ENCODE assay signal across 18 cellular contexts in the genomic region with DNA sequence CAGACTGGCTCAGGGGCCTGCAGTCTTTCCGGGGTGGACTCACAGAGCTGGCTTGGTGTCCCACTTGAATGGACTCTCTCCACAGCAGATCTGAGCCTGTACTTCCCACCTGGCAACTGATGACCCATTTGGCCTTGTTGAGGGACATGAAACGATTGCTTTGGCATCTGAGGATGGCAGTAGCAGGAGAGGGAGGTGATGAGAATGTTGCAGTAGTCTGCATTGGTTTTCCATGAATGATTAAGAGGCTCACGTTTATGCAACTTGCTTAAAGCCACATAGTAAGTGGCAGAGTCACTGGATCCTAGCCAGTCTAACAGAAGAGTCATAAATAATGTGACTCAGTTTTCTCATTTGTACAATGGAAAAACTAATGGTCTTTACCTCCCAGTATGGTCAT. TPM values are rescaled to one million over a fixed set of nuclear protein-coding genes. Genes with fewer than 3 reads are reported as not detected.
DNase-seq lines count a peak whose midpoint lies in the region; ATAC-seq, FAIRE-seq and TF ChIP-seq lines count a peak whose summit lies in the region.
"Had no signal": no experiment of that assay in that cellular context is flagged by ENCODE, and none has a peak within 500 bp of the region (broad histone marks: within the 10 kb centered on the region; RNA-seq: fewer than 3 reads in every experiment).

No MANE protein-coding gene starts in this region.

- H3K27ac ChIP-seq in mammary epithelial cell (ENCODE audit: insufficient read depth, low read depth, low read length) (no peak overlapping the region), keratinocyte (ENCODE audit: control insufficient read depth, insufficient read depth, low read length) (no peak overlapping the region)
- H3K27ac ChIP-seq: coronary artery, SK-N-MC, thoracic aorta had no signal

- CTCF ChIA-PET in mammary epithelial cell (lab: Charles Lee; ENCODE audit: low non-redundant PET) = no interaction called here

- H3K4me1 Mint-ChIP-seq in HFFc6 (ENCODE audit: low read depth) = peaks cover 23% of the 10 kb centered on the region
- H3K4me1 Mint-ChIP-seq: brain had no signal

- no peak for ATAC-seq in HG02759 (IDR thresholded peaks at IDR 0.05; ENCODE audit: unreplicated experiment)

- DNase-seq in AG08396 (ENCODE audit: low spot score) (peak; percentile 39), HFFc6 (peak; percentile 64), mammary epithelial cell (peak; percentile 51), keratinocyte (ENCODE audit: low read depth, low spot score) (no peak), NCI-H510A treated with DMSO at 0.1 percent for 48 hours (lab: John Stamatoyannopoulos, UW) (no peak), NCI-H524 (lab: John Stamatoyannopoulos, UW) (no peak), NCI-H2107 treated with DMSO at 0.1 percent for 48 hours (lab: John Stamatoyannopoulos, UW; ENCODE audit: unreplicated experiment) (no peak)
- DNase-seq: NCI-H1417 treated with DMSO at 0.1 percent for 48 hours, NCI-H774, OCI-M1 had no signal

- peaks cover 4% of the 10 kb centered on the region for H3K9me3 Mint-ChIP-seq in HFFc6

- dilution Hi-C loops in mammary epithelial cell (cut with HindIII; ENCODE audit: low sequenced_read_pairs) (no loop called here), keratinocyte (cut with MboI; ENCODE audit: extremely low pct_ligation_motif_present, low sequenced_read_pairs) (no loop called here)

- peaks cover 3% of the 10 kb centered on the region for H3K27me3 Mint-ChIP-seq in HFFc6 (ENCODE audit: insufficient read depth)
- H3K27me3 Mint-ChIP-seq: activated naive CD8-positive, alpha-beta T cell; brain had no signal

- H3K36me3 ChIP-seq in mammary epithelial cell (ENCODE audit: insufficient read depth, low read length) (no peaks in the 10 kb centered on the region), keratinocyte (ENCODE audit: control insufficient read depth in 2 of 2, extremely low read depth in 1 of 2, insufficient read depth in 2 of 2, low read length in 2 of 2) (peaks cover 35 to 52% of the 10 kb centered on the region in 2 experiments)
- H3K36me3 ChIP-seq: thoracic aorta had no signal

- H3K27ac Mint-ChIP-seq in HFFc6 = no peak overlapping the region
- H3K27ac Mint-ChIP-seq: activated naive CD8-positive, alpha-beta T cell; activated T-helper 1 cell treated with anti-CD3 and anti-CD28 coated beads, Interleukin-12 subunit alpha, Interleukin-12 subunit beta, Interleukin-2, Interleukin-4 antibody, amounts not matched to agents 30 ng/mL and 10 ng/mL and 1 ng/mL, durations not matched to agents 14 hours and 24 hours and 36 hours; brain had no signal

- in situ Hi-C loops in mammary epithelial cell (cut with MboI; ENCODE audit: low sequenced_read_pairs in 2 of 2) = no loop called here

- H3K9me3 ChIP-seq in mammary epithelial cell (replicated peaks; ENCODE audit: insufficient read depth, low read length) (no peaks in the 10 kb centered on the region), keratinocyte (ENCODE audit: control insufficient read depth, low read depth, low read length) (no peaks in the 10 kb centered on the region)

- H2AFZ ChIP-seq in mammary epithelial cell (ENCODE audit: low read depth, low read length) = no peak overlapping the region
- no peak overlapping the region for H2AFZ ChIP-seq in keratinocyte (ENCODE audit: control insufficient read depth, low read length)

- H3K9me1 ChIP-seq in keratinocyte (ENCODE audit: control insufficient read depth, extremely low read depth, insufficient read depth, low read length) = peaks cover 8% of the 10 kb centered on the region

- H3K36me3 Mint-ChIP-seq in HFFc6 (ENCODE audit: low read depth) = peaks cover 6% of the 10 kb centered on the region

- peaks cover 38% of the 10 kb centered on the region for H3K79me2 ChIP-seq in mammary epithelial cell (ENCODE audit: insufficient read depth, low read length)
- H3K79me2 ChIP-seq in keratinocyte (ENCODE audit: control insufficient read depth, insufficient read depth, low read length) = peaks cover 67% of the 10 kb centered on the region

- H3K4me3 ChIP-seq in mammary epithelial cell (replicated peaks in 1 of 3; ENCODE audit: insufficient read depth in 1 of 3, low read depth in 2 of 3, low read length in 3 of 3) (no peak overlapping the region), keratinocyte (ENCODE audit: control insufficient read depth in 2 of 3, extremely low read depth in 1 of 3, insufficient read depth in 2 of 3, low read depth in 1 of 3, low read length in 3 of 3) (no peak overlapping the region)
- H3K4me3 ChIP-seq: coronary artery, SK-N-MC, thoracic aorta had no signal

- WGBS in mammary epithelial cell (ENCODE audit: low coverage, missing lambda C conversion rate) = 63% methylated on average over 2 of the region's 3 CpGs

- peak; percentile 79 for FAIRE-seq in keratinocyte (lab: Jason Lieb, UNC)
- FAIRE-seq: GM18507 had no signal

- H3K27me3 ChIP-seq in mammary epithelial cell (ENCODE audit: insufficient read depth, low read length) (no peaks in the 10 kb centered on the region), keratinocyte (ENCODE audit: control insufficient read depth, extremely low read depth, insufficient read depth, low read length) (no peaks in the 10 kb centered on the region)

- H3K4me1 ChIP-seq in mammary epithelial cell (ENCODE audit: insufficient read depth, low read length) = peaks cover 15% of the 10 kb centered on the region
- H3K4me1 ChIP-seq in keratinocyte (ENCODE audit: control insufficient read depth, extremely low read depth, insufficient read depth, low read length) = peaks cover 26% of the 10 kb centered on the region

- TF ChIP-seq CTCF in HFFc6 (IDR thresholded peaks at IDR 0.05) (no peak), mammary epithelial cell (conservative IDR thresholded peaks at IDR 0.05 in 1 of 2, IDR thresholded peaks at IDR 0.05 in 1 of 2; ENCODE audit: extremely low read depth in 1 of 2, insufficient read depth in 1 of 2, low read depth in 1 of 2, low read length in 2 of 2) (no peak), keratinocyte (optimal IDR thresholded peaks at IDR 0.05 in 1 of 3, IDR thresholded peaks at IDR 0.05 in 1 of 3, conservative IDR thresholded peaks at IDR 0.05 in 1 of 3; ENCODE audit: extremely low read depth in 1 of 3, insufficient read depth in 2 of 3, low read length in 3 of 3) (no peak)

- H3K4me2 ChIP-seq in mammary epithelial cell (ENCODE audit: insufficient read depth, low read depth, low read length) = no peak overlapping the region
- H3K4me2 ChIP-seq in keratinocyte (ENCODE audit: control insufficient read depth, extremely low read depth, insufficient read depth, low read depth, low read length) = no peak overlapping the region

- no peak overlapping the region for H3K9ac ChIP-seq in mammary epithelial cell (ENCODE audit: insufficient read depth, low read length)
- no peak overlapping the region for H3K9ac ChIP-seq in keratinocyte (ENCODE audit: control insufficient read depth, extremely low read depth, insufficient read depth, low read length)

- intact Hi-C loops in mammary epithelial cell (cut with micrococcal nuclease) = no loop called here

- H4K20me1 ChIP-seq in mammary epithelial cell (ENCODE audit: insufficient read depth, low read length) (no peaks in the 10 kb centered on the region), keratinocyte (ENCODE audit: control insufficient read depth, extremely low read depth, insufficient read depth, low read length) (peaks cover 16% of the 10 kb centered on the region)

- no TSS peak for BruUV-seq in mammary epithelial cell (replicated peaks; lab: Mats Ljungman, UMichigan)

- H3K4me3 Mint-ChIP-seq in HFFc6 = no peak overlapping the region
- H3K4me3 Mint-ChIP-seq: activated naive CD8-positive, alpha-beta T cell; activated T-helper 1 cell treated with anti-CD3 and anti-CD28 coated beads, Interleukin-12 subunit alpha, Interleukin-12 subunit beta, Interleukin-2, Interleukin-4 antibody, amounts not matched to agents 30 ng/mL and 10 ng/mL and 1 ng/mL, durations not matched to agents 14 hours and 24 hours and 36 hours; brain had no signal

RNA-seq across cellular contexts. Expression of gene IL20RB, which starts 21.9 kb away (rescaled TPM):
- 1 to 10 TPM in 1 of 6 experiments, under 1 TPM in 5; 0.51 to 1.5 (median 0.82) TPM for total RNA-seq in HFFc6 (2021; fragmentation: NEBNext Ultra II Directional; extraction: Animal tissue kit (Norgen Biotek cat#: 25700))
- total RNA-seq in mammary epithelial cell = 10 to 100 TPM; 12.7 to 38.3 TPM
- polyA plus RNA-seq in mammary epithelial cell = 92.0 TPM
- polyA minus RNA-seq in mammary epithelial cell = 68.1 TPM
- polyA plus RNA-seq in keratinocyte = 192 to 319 TPM (median 239 TPM) in 3 replicates
- polyA plus RNA-seq in keratinocyte (2011; ENCODE audit: low read depth) = 184 TPM
- 225 and 262 TPM in 2 replicates for polyA plus RNA-seq in keratinocyte (2011; cell fraction: cytosol; rRNA removed)
- 370 and 408 TPM in 2 replicates for polyA plus RNA-seq in keratinocyte (2011; cell fraction: nucleus; rRNA removed)
- polyA plus RNA-seq in keratinocyte (2012; ENCODE audit: low replicate concordance) = 146 and 323 TPM in 2 replicates
- 130 to 258 TPM (median 162 TPM) in 3 replicates for polyA minus RNA-seq in keratinocyte
- 91.5 TPM for polyA minus RNA-seq in keratinocyte (2011; cell fraction: cytosol; rRNA and poly(A)+ RNA removed)
- polyA minus RNA-seq in keratinocyte (2011; cell fraction: nucleus; rRNA and poly(A)+ RNA removed) = 103 and 179 TPM in 2 replicates

Comparison
In these comparisons a context has a peak if more than half of its experiments do, and no peak if none do; other contexts are left out.
1. DNase-seq: peak in AG08396 (single experiment), HFFc6 (single experiment) and mammary epithelial cell (single experiment); none in keratinocyte (single experiment), NCI-H510A treated with DMSO at 0.1 percent for 48 hours (single experiment), NCI-H524 (0 of 2) and NCI-H2107 treated with DMSO at 0.1 percent for 48 hours (single experiment).
2. RNA of gene IL20RB, which starts 21.9 kb away (total RNA-seq): 12.7 to 38.3 TPM in mammary epithelial cell; 0.51 to 1.5 TPM in HFFc6; every median in the first group is over 4 times any median in the second.